12 cellular contexts compared by ENCODE assay signal in the genomic region with DNA sequence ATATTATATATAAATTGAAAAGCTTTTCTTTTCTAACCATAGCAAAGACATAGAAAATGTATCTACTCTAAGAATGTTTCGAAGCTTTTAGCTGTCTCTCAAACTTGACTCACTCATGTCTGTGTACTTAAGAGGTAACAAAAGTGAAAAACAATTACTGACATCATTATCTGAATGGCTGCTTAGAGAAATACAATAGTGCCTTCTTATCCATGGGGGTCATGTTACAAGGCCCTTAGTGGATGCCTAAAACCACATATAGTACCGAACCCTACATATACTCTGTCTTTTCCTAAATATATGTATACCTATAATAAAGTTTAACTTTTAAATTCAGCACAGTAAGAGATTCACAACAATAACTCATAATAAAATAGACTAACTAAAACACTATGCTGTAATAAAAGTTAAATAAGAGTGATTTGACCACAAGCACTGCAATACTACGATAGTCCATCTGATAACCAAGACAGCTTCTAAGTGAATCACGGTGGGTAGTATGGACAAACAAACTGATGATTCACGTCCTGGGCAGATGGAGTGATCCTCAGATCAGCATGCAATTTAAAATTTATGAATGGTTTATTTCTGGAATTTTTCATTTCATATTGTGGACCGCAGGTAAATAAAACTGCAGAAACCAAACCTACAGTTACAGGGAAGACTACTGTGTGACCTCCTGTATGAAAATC.
DNase-seq lines count a peak whose midpoint lies in the region; ATAC-seq and TF ChIP-seq lines count a peak whose summit lies in the region.
"Had no signal": no experiment of that assay in that cellular context is flagged by ENCODE, and none has a peak within 500 bp of the region (broad histone marks: within the 10 kb centered on the region; RNA-seq: fewer than 3 reads in every experiment).

No MANE protein-coding gene starts in this region.

- H3K27me3 ChIP-seq in H7 (ENCODE audit: control insufficient read depth, insufficient read depth, low read length) = no peaks in the 10 kb centered on the region
- H3K27me3 ChIP-seq: hepatocyte had no signal

- DNase-seq in NCI-H2107 treated with DMSO at 0.1 percent for 48 hours (lab: John Stamatoyannopoulos, UW; ENCODE audit: unreplicated experiment) (peak; percentile 20), NCI-H2107 (lab: John Stamatoyannopoulos, UW) (no peak), NCI-H460 (ENCODE audit: extremely low read depth, low read depth) (peak; percentile 18), cardiac fibroblast (ENCODE audit: low read depth in 2 of 2) (peak; percentile 27 to 90), skeletal muscle cell (ENCODE audit: low read depth) (peak; percentile 53), H7 (no peak)
- DNase-seq in stimulated activated CD8-positive, alpha-beta memory T cell treated with anti-CD3 and anti-CD28 coated beads, Interleukin-4, amount 100 ng/mL, for 48 hours = no peak
- DNase-seq: activated T-cell treated with anti-CD3 and anti-CD28 coated beads, Interleukin-2, amount 50 U/mL, for 24 hours; NCI-H446 treated with DMSO at 0.1 percent for 48 hours; T-helper 2 cell had no signal

- no peak for ATAC-seq in esophagus mucosa

- H3K36me3 ChIP-seq in H7 (replicated peaks; ENCODE audit: control insufficient read depth, insufficient read depth, low read length) = no peaks in the 10 kb centered on the region

- H3K4me3 ChIP-seq in cardiac fibroblast (replicated peaks in 1 of 2; ENCODE audit: low read depth in 2 of 2, low read length in 2 of 2) = no peak overlapping the region
- no peak overlapping the region for H3K4me3 ChIP-seq in skeletal muscle cell (ENCODE audit: low read depth, low read length)
- H3K4me3 ChIP-seq in H7 (ENCODE audit: insufficient read depth, low read depth, low read length) = no peak overlapping the region
- H3K4me3 ChIP-seq: hepatocyte had no signal

- TF ChIP-seq CTCF in cardiac fibroblast (IDR thresholded peaks at IDR 0.05; ENCODE audit: low read depth, low read length) = no peak

Comparison
In these comparisons a context has a peak if more than half of its experiments do, and no peak if none do; other contexts are left out.
1. DNase-seq: peak in NCI-H2107 treated with DMSO at 0.1 percent for 48 hours (single experiment), NCI-H460 (single experiment), cardiac fibroblast (2 of 2) and skeletal muscle cell (single experiment); none in NCI-H2107 (single experiment), H7 (single experiment) and stimulated activated CD8-positive, alpha-beta memory T cell treated with anti-CD3 and anti-CD28 coated beads, Interleukin-4, amount 100 ng/mL, for 48 hours (single experiment).